Comparison of ENCODE assay signal across 30 cellular contexts in the genomic region with DNA sequence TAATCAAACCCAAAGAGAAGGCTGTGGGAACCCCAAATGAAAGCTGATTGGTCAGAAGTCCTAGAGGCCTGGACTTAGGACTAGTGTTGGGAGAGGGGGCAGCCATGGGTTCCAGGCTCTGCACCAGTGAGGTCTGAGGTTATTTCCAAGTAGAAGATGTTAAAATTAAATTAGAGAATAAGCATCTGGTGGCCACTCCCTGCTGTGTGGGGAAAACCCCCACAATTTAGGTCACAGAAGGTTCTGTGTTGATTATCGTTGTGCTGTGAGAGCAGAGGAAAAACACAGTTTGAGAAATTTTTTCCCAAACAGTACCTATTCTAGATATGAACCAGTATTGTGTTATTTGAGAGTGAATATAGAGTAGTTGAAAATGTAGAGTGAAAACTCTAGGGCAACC.
"Had no signal": no experiment of that assay in that cellular context is flagged by ENCODE, and none has a peak within 500 bp of the region (broad histone marks: within the 10 kb centered on the region; RNA-seq: fewer than 3 reads in every experiment).

No MANE protein-coding gene starts in this region.

- H3K36me3 Mint-ChIP-seq: stimulated activated effector memory CD8-positive, alpha-beta T cell treated with anti-CD3 and anti-CD28 coated beads, Interleukin-12 subunit alpha, Interleukin-12 subunit beta, amount 100 ng/mL, for 72 hours had no signal

- H3K9me3 ChIP-seq: neutrophil, testis, vagina had no signal

- H3K27me3 Mint-ChIP-seq: progenitor cell of endocrine pancreas had no signal

- H3K27ac ChIP-seq: neutrophil, parathyroid adenoma, psoas muscle, right lobe of liver, sigmoid colon, suprapubic skin, testis, tibial artery, transverse colon, upper lobe of left lung, vagina had no signal

- H3K4me3 Mint-ChIP-seq: naive thymus-derived CD8-positive, alpha-beta T cell; natural killer cell treated with Interleukin-12 subunit alpha and Interleukin-12 subunit beta and Interleukin-15 and Interleukin-18, amount 100 ng/mL, for 72 hours; nephron progenitor cell; neural crest cell; stimulated activated effector memory CD8-positive, alpha-beta T cell treated with anti-CD3 and anti-CD28 coated beads, Interleukin-12 subunit alpha, Interleukin-12 subunit beta, amount 100 ng/mL, for 72 hours; stimulated activated naive CD8-positive, alpha-beta T cell treated with anti-CD3 and anti-CD28 coated beads, Interleukin-15, amount 100 ng/mL, for 72 hours had no signal

- H3K27ac Mint-ChIP-seq: natural killer cell treated with Interleukin-12 subunit alpha and Interleukin-12 subunit beta and Interleukin-15 and Interleukin-18, amount 100 ng/mL, for 72 hours; nephron progenitor cell; progenitor cell of endocrine pancreas; stimulated activated effector memory CD8-positive, alpha-beta T cell treated with anti-CD3 and anti-CD28 coated beads, Interleukin-12 subunit alpha, Interleukin-12 subunit beta, amount 100 ng/mL, for 72 hours; stimulated activated naive CD8-positive, alpha-beta T cell treated with anti-CD3 and anti-CD28 coated beads, Interleukin-15, amount 100 ng/mL, for 72 hours had no signal

- H3K4me1 Mint-ChIP-seq: naive thymus-derived CD8-positive, alpha-beta T cell; stimulated activated effector memory CD8-positive, alpha-beta T cell treated with anti-CD3 and anti-CD28 coated beads, Interleukin-12 subunit alpha, Interleukin-12 subunit beta, amount 100 ng/mL, for 72 hours; stimulated activated naive CD8-positive, alpha-beta T cell treated with anti-CD3 and anti-CD28 coated beads, Interleukin-15, amount 100 ng/mL, for 72 hours had no signal

- H3K9ac ChIP-seq: parathyroid adenoma had no signal

- ATAC-seq: naive thymus-derived CD8-positive, alpha-beta T cell; natural killer cell treated with Interleukin-12 subunit alpha and Interleukin-12 subunit beta and Interleukin-15 and Interleukin-18, amount 100 ng/mL, for 72 hours; psoas muscle; right cardiac atrium; right lobe of liver; stimulated activated effector memory CD8-positive, alpha-beta T cell treated with anti-CD3 and anti-CD28 coated beads, Interleukin-12 subunit alpha, Interleukin-12 subunit beta, amount 100 ng/mL, for 72 hours; stimulated activated naive CD8-positive, alpha-beta T cell treated with anti-CD3 and anti-CD28 coated beads, Interleukin-15, amount 100 ng/mL, for 72 hours; stimulated activated naive CD8-positive, alpha-beta T cell treated with anti-CD3 and anti-CD28 coated beads, Interleukin-15, Interleukin-2, amounts not matched to agents 100 U/mL and 50 U/mL, for 24 hours had no signal

- DNase-seq: naive thymus-derived CD8-positive, alpha-beta T cell; nephron progenitor cell; nucleus accumbens; posterior cingulate gyrus; psoas muscle; right cardiac atrium; right lobe of liver; sigmoid colon; small intestine; stimulated activated CD4-positive, alpha-beta T cell treated with anti-CD3 and anti-CD28 coated beads, Interleukin-15, amount 100 ng/mL, for 24 hours; stimulated activated CD4-positive, alpha-beta T cell treated with anti-CD3 and anti-CD28 coated beads, Interleukin-2, amount 100 ng/mL, for 24 hours; stimulated activated CD4-positive, alpha-beta T cell treated with anti-CD3 and anti-CD28 coated beads, Interleukin-2, amount 100 ng/mL, for 48 hours; stimulated activated CD4-positive, alpha-beta T cell treated with anti-CD3 and anti-CD28 coated beads, Interleukin-4, amount 100 ng/mL, for 24 hours; stimulated activated naive CD4-positive, alpha-beta T cell; stimulated activated naive CD8-positive, alpha-beta T cell treated with anti-CD3 and anti-CD28 coated beads, Interleukin-15, amount 100 ng/mL, for 72 hours; stimulated activated naive CD8-positive, alpha-beta T cell treated with anti-CD3 and anti-CD28 coated beads, Interleukin-15, Interleukin-2, amounts not matched to agents 100 U/mL and 50 U/mL, for 24 hours; substantia nigra; testis; tibial artery; transverse colon; upper lobe of left lung had no signal

- H3K4me3 ChIP-seq: psoas muscle, right lobe of liver, sigmoid colon, suprapubic skin, testis, tibial artery, transverse colon, upper lobe of left lung, vagina had no signal

- H2AFZ ChIP-seq: parathyroid adenoma had no signal

- H3K27me3 ChIP-seq: neutrophil, right lobe of liver, sigmoid colon, suprapubic skin, testis, tibial artery, transverse colon, upper lobe of left lung, vagina had no signal

- H3K36me3 ChIP-seq: neutrophil, right lobe of liver, sigmoid colon, suprapubic skin, tibial artery, transverse colon, upper lobe of left lung, vagina had no signal

- H3K4me1 ChIP-seq: parathyroid adenoma, psoas muscle, right lobe of liver, sigmoid colon, suprapubic skin, testis, tibial artery, transverse colon, vagina had no signal

- FAIRE-seq: small intestine, urothelium cell line had no signal
